In the genomic region with DNA sequence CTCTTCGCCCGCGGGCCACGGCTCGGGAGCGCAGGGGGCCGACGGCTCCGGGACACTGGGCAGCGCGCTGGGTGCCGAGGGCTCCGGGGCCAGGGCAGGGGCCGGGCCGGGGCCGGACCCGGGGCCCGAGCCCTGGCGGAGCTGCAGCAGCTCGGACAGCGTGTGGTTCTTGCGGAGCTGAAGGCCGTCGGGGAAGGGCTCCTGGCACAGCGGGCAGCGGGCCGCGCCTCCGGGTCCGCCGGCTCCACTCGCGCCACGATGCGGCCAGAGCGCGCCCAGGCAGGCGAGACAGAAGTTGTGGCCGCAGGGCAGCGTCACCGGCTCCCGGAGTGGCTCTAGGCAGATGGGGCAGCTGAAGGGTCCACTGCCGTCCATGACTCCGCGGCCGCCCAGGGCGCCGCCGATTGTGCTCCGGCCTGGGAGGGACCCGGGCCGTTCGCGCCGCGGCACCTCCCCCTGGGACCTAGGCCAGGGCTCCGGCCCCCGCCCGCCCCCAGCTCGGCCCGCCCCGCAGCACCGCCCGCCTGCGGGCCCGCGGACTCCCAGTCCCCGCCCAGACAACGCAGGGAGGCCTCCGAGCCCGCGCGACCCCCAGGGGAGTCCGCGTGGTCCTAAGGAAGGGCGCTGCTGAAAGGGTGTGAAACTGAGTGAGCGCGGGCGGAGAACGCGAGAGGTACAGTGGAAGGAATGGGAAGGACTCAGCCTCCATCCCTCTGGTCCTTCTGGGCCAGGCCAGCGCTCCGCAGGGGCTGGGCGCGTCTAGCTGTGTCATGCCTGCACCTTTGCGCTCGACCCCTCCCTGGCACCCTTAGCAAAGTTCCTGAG, we compare ENCODE assay signal across 1 cellular context.
TF ChIP-seq lines count a peak whose summit lies in the region.

Gene TRIM47 (minus strand): TSS at position 408 of the 825 bp plus-strand sequence. CDS start 33 bp downstream, at position 375.

TF ChIP-seq in WTC11, 78 proteins besides CTCF, POLR2A, EP300 and RAD21 (continued from another document):
- TF ChIP-seq, protein P1, sequence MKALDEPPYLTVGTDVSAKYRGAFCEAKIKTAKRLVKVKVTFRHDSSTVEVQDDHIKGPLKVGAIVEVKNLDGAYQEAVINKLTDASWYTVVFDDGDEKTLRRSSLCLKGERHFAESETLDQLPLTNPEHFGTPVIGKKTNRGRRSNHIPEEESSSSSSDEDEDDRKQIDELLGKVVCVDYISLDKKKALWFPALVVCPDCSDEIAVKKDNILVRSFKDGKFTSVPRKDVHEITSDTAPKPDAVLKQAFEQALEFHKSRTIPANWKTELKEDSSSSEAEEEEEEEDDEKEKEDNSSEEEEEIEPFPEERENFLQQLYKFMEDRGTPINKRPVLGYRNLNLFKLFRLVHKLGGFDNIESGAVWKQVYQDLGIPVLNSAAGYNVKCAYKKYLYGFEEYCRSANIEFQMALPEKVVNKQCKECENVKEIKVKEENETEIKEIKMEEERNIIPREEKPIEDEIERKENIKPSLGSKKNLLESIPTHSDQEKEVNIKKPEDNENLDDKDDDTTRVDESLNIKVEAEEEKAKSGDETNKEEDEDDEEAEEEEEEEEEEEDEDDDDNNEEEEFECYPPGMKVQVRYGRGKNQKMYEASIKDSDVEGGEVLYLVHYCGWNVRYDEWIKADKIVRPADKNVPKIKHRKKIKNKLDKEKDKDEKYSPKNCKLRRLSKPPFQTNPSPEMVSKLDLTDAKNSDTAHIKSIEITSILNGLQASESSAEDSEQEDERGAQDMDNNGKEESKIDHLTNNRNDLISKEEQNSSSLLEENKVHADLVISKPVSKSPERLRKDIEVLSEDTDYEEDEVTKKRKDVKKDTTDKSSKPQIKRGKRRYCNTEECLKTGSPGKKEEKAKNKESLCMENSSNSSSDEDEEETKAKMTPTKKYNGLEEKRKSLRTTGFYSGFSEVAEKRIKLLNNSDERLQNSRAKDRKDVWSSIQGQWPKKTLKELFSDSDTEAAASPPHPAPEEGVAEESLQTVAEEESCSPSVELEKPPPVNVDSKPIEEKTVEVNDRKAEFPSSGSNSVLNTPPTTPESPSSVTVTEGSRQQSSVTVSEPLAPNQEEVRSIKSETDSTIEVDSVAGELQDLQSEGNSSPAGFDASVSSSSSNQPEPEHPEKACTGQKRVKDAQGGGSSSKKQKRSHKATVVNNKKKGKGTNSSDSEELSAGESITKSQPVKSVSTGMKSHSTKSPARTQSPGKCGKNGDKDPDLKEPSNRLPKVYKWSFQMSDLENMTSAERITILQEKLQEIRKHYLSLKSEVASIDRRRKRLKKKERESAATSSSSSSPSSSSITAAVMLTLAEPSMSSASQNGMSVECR (CRISPR knock-in tag; IDR thresholded peaks at IDR 0.05; ENCODE audit: borderline replicate concordance), result 0 out of 2 replicates have a peak, but pooled peaks have one; percentile 33
- 0 out of 2 replicates have a peak, but pooled peaks have one; percentile 12 for TF ChIP-seq NFYB (CRISPR knock-in tag; conservative IDR thresholded peaks at IDR 0.05; ENCODE audit: low read depth)
- no peak; the same call in 1 of the 2 replicates for TF ChIP-seq RELA (CRISPR knock-in tag; IDR thresholded peaks at IDR 0.05; ENCODE audit: borderline replicate concordance)
- TF ChIP-seq PRDM15 (CRISPR knock-in tag; IDR thresholded peaks at IDR 0.05), result peak; percentile 61
